16 cellular contexts compared by ENCODE assay signal in genomic region chrX:39834600-39834999, GRCh38.
A peak's percentile ranks its signal among the peaks of the same experiment; 100 is the strongest.
DNase-seq lines count a peak whose midpoint lies in the region; ATAC-seq and TF ChIP-seq lines count a peak whose summit lies in the region.
"Had no signal": no experiment of that assay in that cellular context is flagged by ENCODE, and none has a peak within 500 bp of the region (broad histone marks: within the 10 kb centered on the region; RNA-seq: fewer than 3 reads in every experiment).

No MANE protein-coding gene starts in this region.

- no peaks in the 10 kb centered on the region for H3K9me3 Mint-ChIP-seq in activated T-cell treated with anti-CD3 and anti-CD28 coated beads, Interleukin-2, amount 50 U/mL, for 72 hours
- H3K9me3 Mint-ChIP-seq in stimulated activated effector memory CD8-positive, alpha-beta T cell treated with anti-CD3 and anti-CD28 coated beads, Interleukin-12 subunit alpha, Interleukin-12 subunit beta, amount 100 ng/mL, for 72 hours = no peaks in the 10 kb centered on the region
- H3K9me3 Mint-ChIP-seq: CD4-positive, CD25-positive, alpha-beta regulatory T cell; HFFc6 had no signal

- H3K9me3 ChIP-seq in right lobe of liver = no peaks in the 10 kb centered on the region

- no peak overlapping the region for H3K4me3 Mint-ChIP-seq in activated T-cell treated with anti-CD3 and anti-CD28 coated beads, Interleukin-2, amount 50 U/mL, for 72 hours
- H3K4me3 Mint-ChIP-seq in stimulated activated effector memory CD8-positive, alpha-beta T cell treated with anti-CD3 and anti-CD28 coated beads, Interleukin-12 subunit alpha, Interleukin-12 subunit beta, amount 100 ng/mL, for 72 hours = no peak overlapping the region
- H3K4me3 Mint-ChIP-seq: CD4-positive, CD25-positive, alpha-beta regulatory T cell; HFFc6 had no signal

- TF ChIP-seq POLR2A in right lobe of liver (IDR thresholded peaks at IDR 0.05) = no peak

- no peak for TF ChIP-seq CTCF in GM12865 (IDR thresholded peaks at IDR 0.05; ENCODE audit: insufficient read depth, low read depth, low read length, missing control alignments)
- TF ChIP-seq CTCF in right lobe of liver (IDR thresholded peaks at IDR 0.05) = no peak

- H3K27ac ChIP-seq in right lobe of liver = no peak overlapping the region
- H3K27ac ChIP-seq: BLaER1 treated with 17β-estradiol and CSF1 and Interleukin-3, amounts not matched to agents 10 nM and 100 nM had no signal

- peaks cover 0 to 13% (median 5%) of the 10 kb centered on the region in 4 donors for H3K4me1 ChIP-seq in right lobe of liver

- no peak overlapping the region for H3K27ac Mint-ChIP-seq in activated T-cell treated with anti-CD3 and anti-CD28 coated beads, Interleukin-2, amount 50 U/mL, for 72 hours
- H3K27ac Mint-ChIP-seq in stimulated activated effector memory CD8-positive, alpha-beta T cell treated with anti-CD3 and anti-CD28 coated beads, Interleukin-12 subunit alpha, Interleukin-12 subunit beta, amount 100 ng/mL, for 72 hours = no peak overlapping the region
- H3K27ac Mint-ChIP-seq: CD4-positive, CD25-positive, alpha-beta regulatory T cell; HFFc6 had no signal

- peak in 1 of 2 donors; percentile 4 for DNase-seq in activated T-cell treated with anti-CD3 and anti-CD28 coated beads, Interleukin-2, amount 50 U/mL, for 72 hours
- no peak for DNase-seq in activated T-cell treated with anti-CD3 and anti-CD28 coated beads, Interleukin-2, amount 50 U/mL, for 1 hour
- peak; percentile 5 for DNase-seq in GM12865 (ENCODE audit: low read depth)
- no peak for DNase-seq in stimulated activated effector memory CD8-positive, alpha-beta T cell treated with anti-CD3 and anti-CD28 coated beads, Interleukin-12 subunit alpha, Interleukin-12 subunit beta, amount 100 ng/mL, for 72 hours (ENCODE audit: low spot score in 2 of 2)
- DNase-seq in right lobe of liver = no peak
- DNase-seq: ACHN; Calu3; CD4-positive, CD25-positive, alpha-beta regulatory T cell; DMS79; EL; HCEC 1CT; HFFc6 had no signal

- no peak overlapping the region for H3K4me3 ChIP-seq in GM12865 (ENCODE audit: low read depth, low read length)
- no peak overlapping the region for H3K4me3 ChIP-seq in right lobe of liver
- H3K4me3 ChIP-seq: BLaER1 treated with 17β-estradiol and CSF1 and Interleukin-3, amounts not matched to agents 10 nM and 100 nM had no signal

- 55% methylated on average over 2 of the region's 3 CpGs for WGBS in right lobe of liver (ENCODE audit: insufficient coverage, low coverage, low lambda C conversion rate, missing lambda C conversion rate)

- peak; percentile 85 to 91 for ATAC-seq in activated T-cell treated with anti-CD3 and anti-CD28 coated beads, Interleukin-2, amount 50 U/mL, for 72 hours (replicated peaks in 1 of 2)
- ATAC-seq in GM19351 (IDR thresholded peaks at IDR 0.05; ENCODE audit: unreplicated experiment) (peak; percentile 43), GM19467 (IDR thresholded peaks at IDR 0.05; ENCODE audit: unreplicated experiment) (no peak), right lobe of liver (no peak)
- peak; percentile 87 for ATAC-seq in stimulated activated effector memory CD8-positive, alpha-beta T cell treated with anti-CD3 and anti-CD28 coated beads, Interleukin-12 subunit alpha, Interleukin-12 subunit beta, amount 100 ng/mL, for 72 hours
- ATAC-seq: HepG2 had no signal

- intact Hi-C loops in right lobe of liver (cut with DNase I) = no loop called here

- no peaks in the 10 kb centered on the region for H3K36me3 ChIP-seq in right lobe of liver
- H3K36me3 ChIP-seq: BLaER1 treated with 17β-estradiol and CSF1 and Interleukin-3, amounts not matched to agents 10 nM and 100 nM had no signal

- H3K27me3 Mint-ChIP-seq in activated T-cell treated with anti-CD3 and anti-CD28 coated beads, Interleukin-2, amount 50 U/mL, for 72 hours (ENCODE audit: low read depth) = no peaks in the 10 kb centered on the region
- H3K27me3 Mint-ChIP-seq: CD4-positive, CD25-positive, alpha-beta regulatory T cell had no signal

- peaks cover 14% of the 10 kb centered on the region for H3K4me1 Mint-ChIP-seq in activated T-cell treated with anti-CD3 and anti-CD28 coated beads, Interleukin-2, amount 50 U/mL, for 72 hours (ENCODE audit: low read depth)
- H3K4me1 Mint-ChIP-seq in stimulated activated effector memory CD8-positive, alpha-beta T cell treated with anti-CD3 and anti-CD28 coated beads, Interleukin-12 subunit alpha, Interleukin-12 subunit beta, amount 100 ng/mL, for 72 hours = no peaks in the 10 kb centered on the region
- H3K4me1 Mint-ChIP-seq: CD4-positive, CD25-positive, alpha-beta regulatory T cell had no signal

- no peaks in the 10 kb centered on the region for H3K27me3 ChIP-seq in right lobe of liver

- no peaks in the 10 kb centered on the region for H3K36me3 Mint-ChIP-seq in activated T-cell treated with anti-CD3 and anti-CD28 coated beads, Interleukin-2, amount 50 U/mL, for 72 hours (ENCODE audit: insufficient read depth in 2 of 2)
- no peaks in the 10 kb centered on the region for H3K36me3 Mint-ChIP-seq in stimulated activated effector memory CD8-positive, alpha-beta T cell treated with anti-CD3 and anti-CD28 coated beads, Interleukin-12 subunit alpha, Interleukin-12 subunit beta, amount 100 ng/mL, for 72 hours
- H3K36me3 Mint-ChIP-seq: CD4-positive, CD25-positive, alpha-beta regulatory T cell had no signal

Comparison
In these comparisons a context has a peak if more than half of its experiments do, and no peak if none do; other contexts are left out.
1. ATAC-seq: peak in activated T-cell treated with anti-CD3 and anti-CD28 coated beads, Interleukin-2, amount 50 U/mL, for 72 hours (2 of 2), GM19351 (single experiment) and stimulated activated effector memory CD8-positive, alpha-beta T cell treated with anti-CD3 and anti-CD28 coated beads, Interleukin-12 subunit alpha, Interleukin-12 subunit beta, amount 100 ng/mL, for 72 hours (single experiment); none in GM19467 (single experiment) and right lobe of liver (0 of 4).